Comparison of ENCODE assay signal across 10 cellular contexts in the genomic region with DNA sequence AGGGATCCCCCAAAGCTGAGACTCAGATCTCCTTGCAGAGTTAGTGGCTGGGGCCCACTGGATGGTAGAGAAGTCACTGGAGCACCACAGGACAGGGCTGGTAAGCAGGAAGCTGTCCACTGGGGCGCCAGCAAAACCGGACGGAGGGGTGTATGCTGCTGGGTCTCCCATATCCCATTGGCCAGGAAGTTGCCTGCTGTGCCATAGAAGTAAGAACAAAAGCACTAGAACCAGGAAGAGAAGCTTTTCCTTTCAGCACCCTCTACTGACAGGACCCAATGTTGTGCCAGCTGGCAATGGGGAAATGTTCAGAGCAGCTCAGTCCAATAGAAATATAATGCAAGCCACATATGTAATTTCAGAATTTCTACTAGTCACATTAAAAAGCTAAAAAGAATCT.
DNase-seq lines count a peak whose midpoint lies in the region; ATAC-seq and TF ChIP-seq lines count a peak whose summit lies in the region.
"Had no signal": no experiment of that assay in that cellular context is flagged by ENCODE, and none has a peak within 500 bp of the region (broad histone marks: within the 10 kb centered on the region; RNA-seq: fewer than 3 reads in every experiment).

No MANE protein-coding gene starts in this region.

- H3K36me3 Mint-ChIP-seq in activated naive CD4-positive, alpha-beta T cell treated with anti-CD3 and anti-CD28 coated beads, Interleukin-2, amount 10 ng/mL, durations not matched to agents 7 days and 5 days = no peaks in the 10 kb centered on the region
- no peaks in the 10 kb centered on the region for H3K36me3 Mint-ChIP-seq in activated CD4-positive, alpha-beta T cell treated with anti-CD3 and anti-CD28 coated beads for 36 hours (ENCODE audit: low read depth)
- H3K36me3 Mint-ChIP-seq: IgD-negative memory B cell had no signal

- DNase-seq in DMS53 treated with DMSO at 0.1 percent for 48 hours (lab: John Stamatoyannopoulos, UW; ENCODE audit: unreplicated experiment) (peak; percentile 43), NCI-H146 (lab: John Stamatoyannopoulos, UW) (peak; percentile 90), body of pancreas (peak; percentile 38 to 76 (median 54)), lower lobe of right lung (peak; percentile 49), Kasumi-1 (lab: John Stamatoyannopoulos, UW) (no peak)
- no peak for DNase-seq in activated naive CD4-positive, alpha-beta T cell treated with anti-CD3 and anti-CD28 coated beads, Interleukin-2, amount 10 ng/mL, durations not matched to agents 7 days and 5 days
- no peak for DNase-seq in activated CD4-positive, alpha-beta T cell treated with anti-CD3 and anti-CD28 coated beads for 36 hours
- DNase-seq: activated effector memory CD4-positive, alpha-beta T cell treated with Interleukin-2 at 50 U/mL for 16 hours had no signal

- peak; percentile 53 for ATAC-seq in body of pancreas
- ATAC-seq in lower lobe of right lung = peak; percentile 59 to 65
- no peak for ATAC-seq in GM19351 (IDR thresholded peaks at IDR 0.05; ENCODE audit: unreplicated experiment)
- no peak for ATAC-seq in activated CD4-positive, alpha-beta T cell treated with anti-CD3 and anti-CD28 coated beads for 36 hours

- no peak for TF ChIP-seq POLR2A in body of pancreas (IDR thresholded peaks at IDR 0.05)

- 68 to 78% methylated on average over 3 of the region's 3 CpGs for WGBS in body of pancreas, 2 donors

- H3K27me3 Mint-ChIP-seq in activated naive CD4-positive, alpha-beta T cell treated with anti-CD3 and anti-CD28 coated beads, Interleukin-2, amount 10 ng/mL, durations not matched to agents 7 days and 5 days = peaks cover 9% of the 10 kb centered on the region
- peaks cover 9% of the 10 kb centered on the region for H3K27me3 Mint-ChIP-seq in activated CD4-positive, alpha-beta T cell treated with anti-CD3 and anti-CD28 coated beads for 36 hours

- no peak overlapping the region for H3K27ac ChIP-seq in body of pancreas
- H3K27ac ChIP-seq in lower lobe of right lung = no peak overlapping the region

- no peak overlapping the region for H3K4me3 ChIP-seq in body of pancreas
- no peak overlapping the region for H3K4me3 ChIP-seq in lower lobe of right lung

- no peaks in the 10 kb centered on the region for H3K27me3 ChIP-seq in body of pancreas
- H3K27me3 ChIP-seq in lower lobe of right lung (ENCODE audit: low read depth) = no peaks in the 10 kb centered on the region

- no peak overlapping the region for H3K27ac Mint-ChIP-seq in activated naive CD4-positive, alpha-beta T cell treated with anti-CD3 and anti-CD28 coated beads, Interleukin-2, amount 10 ng/mL, durations not matched to agents 7 days and 5 days
- no peak overlapping the region for H3K27ac Mint-ChIP-seq in activated CD4-positive, alpha-beta T cell treated with anti-CD3 and anti-CD28 coated beads for 36 hours
- H3K27ac Mint-ChIP-seq: IgD-negative memory B cell had no signal

- H3K4me1 ChIP-seq in body of pancreas = peaks cover 4% of the 10 kb centered on the region
- H3K4me1 ChIP-seq in lower lobe of right lung = peaks cover 19% of the 10 kb centered on the region

- TF ChIP-seq CTCF in body of pancreas (IDR thresholded peaks at IDR 0.05) (peak in 6 of 7 experiments; percentile 9 to 54 (median 21)), lower lobe of right lung (IDR thresholded peaks at IDR 0.05) (no peak)

- H3K9me3 Mint-ChIP-seq in activated naive CD4-positive, alpha-beta T cell treated with anti-CD3 and anti-CD28 coated beads, Interleukin-2, amount 10 ng/mL, durations not matched to agents 7 days and 5 days = no peaks in the 10 kb centered on the region
- no peaks in the 10 kb centered on the region for H3K9me3 Mint-ChIP-seq in activated CD4-positive, alpha-beta T cell treated with anti-CD3 and anti-CD28 coated beads for 36 hours (ENCODE audit: low read depth)
- H3K9me3 Mint-ChIP-seq: IgD-negative memory B cell had no signal

- H3K36me3 ChIP-seq in body of pancreas (replicated peaks in 1 of 2; ENCODE audit: insufficient read depth in 1 of 2, low read depth in 2 of 2) = no peaks in the 10 kb centered on the region
- no peaks in the 10 kb centered on the region for H3K36me3 ChIP-seq in lower lobe of right lung

- no peaks in the 10 kb centered on the region for H3K4me1 Mint-ChIP-seq in activated naive CD4-positive, alpha-beta T cell treated with anti-CD3 and anti-CD28 coated beads, Interleukin-2, amount 10 ng/mL, durations not matched to agents 7 days and 5 days
- H3K4me1 Mint-ChIP-seq in activated CD4-positive, alpha-beta T cell treated with anti-CD3 and anti-CD28 coated beads for 36 hours = no peaks in the 10 kb centered on the region

- no peaks in the 10 kb centered on the region for H3K9me3 ChIP-seq in body of pancreas
- no peaks in the 10 kb centered on the region for H3K9me3 ChIP-seq in lower lobe of right lung

- no peak overlapping the region for H3K4me3 Mint-ChIP-seq in activated naive CD4-positive, alpha-beta T cell treated with anti-CD3 and anti-CD28 coated beads, Interleukin-2, amount 10 ng/mL, durations not matched to agents 7 days and 5 days
- H3K4me3 Mint-ChIP-seq in activated CD4-positive, alpha-beta T cell treated with anti-CD3 and anti-CD28 coated beads for 36 hours = no peak overlapping the region
- H3K4me3 Mint-ChIP-seq: IgD-negative memory B cell had no signal

- POLR2A ChIA-PET in activated CD4-positive, alpha-beta T cell treated with anti-CD3 and anti-CD28 coated beads for 36 hours (lab: Charles Lee) = no interaction called here

- intact Hi-C loops in body of pancreas (cut with DNase I) = no loop called here
- intact Hi-C loops in lower lobe of right lung (cut with DNase I) = no loop called here
- intact Hi-C loops in activated CD4-positive, alpha-beta T cell treated with anti-CD3 and anti-CD28 coated beads for 36 hours (cut with DNase I, micrococcal nuclease) = no loop called here

- CTCF ChIA-PET in activated naive CD4-positive, alpha-beta T cell treated with anti-CD3 and anti-CD28 coated beads, Interleukin-2, amount 10 ng/mL, durations not matched to agents 7 days and 5 days (lab: Charles Lee) = no interaction called here
- CTCF ChIA-PET in activated CD4-positive, alpha-beta T cell treated with anti-CD3 and anti-CD28 coated beads for 36 hours (lab: Charles Lee) = no interaction called here

Comparison
In these comparisons a context has a peak if more than half of its experiments do, and no peak if none do; other contexts are left out.
1. DNase-seq: peak in DMS53 treated with DMSO at 0.1 percent for 48 hours (single experiment), NCI-H146 (single experiment), body of pancreas (4 of 4) and lower lobe of right lung (single experiment); none in Kasumi-1 (0 of 2), activated naive CD4-positive, alpha-beta T cell treated with anti-CD3 and anti-CD28 coated beads, Interleukin-2, amount 10 ng/mL, durations not matched to agents 7 days and 5 days (single experiment) and activated CD4-positive, alpha-beta T cell treated with anti-CD3 and anti-CD28 coated beads for 36 hours (single experiment).
2. ATAC-seq: peak in body of pancreas (single experiment) and lower lobe of right lung (2 of 2); none in GM19351 (single experiment) and activated CD4-positive, alpha-beta T cell treated with anti-CD3 and anti-CD28 coated beads for 36 hours (single experiment).